In genomic region chr20:59042796-59043621, GRCh38 we compare ENCODE assay signal across 8 cellular contexts. TPM values are rescaled to one million over a fixed set of nuclear protein-coding genes. Genes with fewer than 3 reads are reported as not detected.
DNase-seq lines count a peak whose midpoint lies in the region; ATAC-seq and TF ChIP-seq lines count a peak whose summit lies in the region.

No MANE protein-coding gene starts in this region.

- no peaks in the 10 kb centered on the region for H3K9me3 Mint-ChIP-seq in activated T-helper 17 cell treated with anti-CD3 and anti-CD28 coated beads, Interleukin-2, amount 50 U/mL, for 72 hours
- H3K9me3 Mint-ChIP-seq in nephron: no peaks in the 10 kb centered on the region

- H3K27me3 ChIP-seq in DOHH2 (ENCODE audit: control insufficient read depth, low read length) (no peaks in the 10 kb centered on the region), GM23248 (replicated peaks; ENCODE audit: insufficient read depth) (no peaks in the 10 kb centered on the region), Karpas-422 (ENCODE audit: low read length) (no peaks in the 10 kb centered on the region)

- H3K4me1 ChIP-seq in DOHH2 (ENCODE audit: control insufficient read depth, low read length) (peaks cover 50% of the 10 kb centered on the region), GM23248 (ENCODE audit: insufficient read depth) (peaks cover 44% of the 10 kb centered on the region), Karpas-422 (ENCODE audit: low read length) (peaks cover 44% of the 10 kb centered on the region)

- H3K27ac ChIP-seq in DOHH2 (ENCODE audit: low read depth, low read length) (peak overlapping the region; percentile 77), GM23248 (peak overlapping the region; percentile 52), Karpas-422 (ENCODE audit: low read length) (no peak overlapping the region; the same call in 1 of the 2 replicates)

- in situ Hi-C loops in GM23248 (cut with MboI): no loop called here

- WGBS in GM23248 (ENCODE audit: low coverage in 1 of 2, low lambda C conversion rate in 2 of 2, missing lambda C conversion rate in 2 of 2), 2 experiments: 21 to 40% methylated on average over 29 to 59 of the region's 66 CpGs

- peak; percentile 97 for ATAC-seq in activated T-helper 17 cell treated with anti-CD3 and anti-CD28 coated beads, Interleukin-2, amount 50 U/mL, for 72 hours (replicated peaks)

- H2AFZ ChIP-seq in GM23248 (peak overlapping the region; percentile 94), Karpas-422 (ENCODE audit: low read length) (peak overlapping the region; percentile 74; the same call in 1 of the 2 replicates)

- H4K20me1 ChIP-seq in DOHH2 (ENCODE audit: control insufficient read depth, insufficient read depth, low read depth, low read length): peaks cover 11% of the 10 kb centered on the region
- no peaks in the 10 kb centered on the region for H4K20me1 ChIP-seq in GM23248 (ENCODE audit: insufficient read depth)
- peaks cover 24% of the 10 kb centered on the region for H4K20me1 ChIP-seq in Karpas-422 (ENCODE audit: insufficient read depth, low read depth, low read length)

- H3K36me3 ChIP-seq in DOHH2 (ENCODE audit: control insufficient read depth, low read length) (peaks cover 44% of the 10 kb centered on the region), GM23248 (ENCODE audit: low read depth) (peaks cover 4% of the 10 kb centered on the region; the same call in 1 of the 2 replicates), Karpas-422 (ENCODE audit: insufficient read depth, low read length) (peaks cover 14% of the 10 kb centered on the region; the same call in 1 of the 2 replicates)

- peak; percentile 97 for DNase-seq in GM23248
- DNase-seq in Karpas-422: peak; percentile 98
- peak; percentile 93 for DNase-seq in RPMI7951 (ENCODE audit: low read depth)
- peak; percentile 84 for DNase-seq in fibroblast of peridontal ligament (ENCODE audit: extremely low read depth)
- DNase-seq in stimulated activated naive CD4-positive, alpha-beta T cell treated with Interleukin-2 at 50 U/mL for 16 hours (lab: John Stamatoyannopoulos, UW): peak; percentile 92

- peak overlapping the region; percentile 99 for H3K4me3 ChIP-seq in DOHH2 (ENCODE audit: low read length)
- H3K4me3 ChIP-seq in GM23248: peak overlapping the region; percentile 82
- H3K4me3 ChIP-seq in Karpas-422 (ENCODE audit: low read length): peak overlapping the region; percentile 78

- H3K4me2 ChIP-seq in DOHH2 (ENCODE audit: low read length): peak overlapping the region; percentile 100
- H3K4me2 ChIP-seq in GM23248 (ENCODE audit: unreplicated experiment): peak overlapping the region; percentile 82
- H3K4me2 ChIP-seq in Karpas-422 (ENCODE audit: low read depth, low read length, poor library complexity, severe bottlenecking): peak overlapping the region; percentile 98

- H3F3A ChIP-seq in DOHH2 (ENCODE audit: control insufficient read depth, insufficient read depth) (peaks cover 14% of the 10 kb centered on the region), GM23248 (ENCODE audit: insufficient read depth) (peaks cover 20% of the 10 kb centered on the region)

- peaks cover 35% of the 10 kb centered on the region for H3K4me1 Mint-ChIP-seq in activated T-helper 17 cell treated with anti-CD3 and anti-CD28 coated beads, Interleukin-2, amount 50 U/mL, for 72 hours
- peaks cover 31% of the 10 kb centered on the region for H3K4me1 Mint-ChIP-seq in nephron

- H3K27me3 Mint-ChIP-seq in activated T-helper 17 cell treated with anti-CD3 and anti-CD28 coated beads, Interleukin-2, amount 50 U/mL, for 72 hours: no peaks in the 10 kb centered on the region
- H3K27me3 Mint-ChIP-seq in nephron (ENCODE audit: low read depth): no peaks in the 10 kb centered on the region

- H3K9me3 ChIP-seq in DOHH2 (ENCODE audit: control insufficient read depth, insufficient read depth, low read length) (no peaks in the 10 kb centered on the region), GM23248 (ENCODE audit: low read depth) (no peaks in the 10 kb centered on the region), Karpas-422 (ENCODE audit: low read length) (no peaks in the 10 kb centered on the region)

- H3K9ac ChIP-seq in GM23248 (peak overlapping the region; percentile 73), Karpas-422 (ENCODE audit: low read length) (peak overlapping the region; percentile 96)

- H3K27ac Mint-ChIP-seq in activated T-helper 17 cell treated with anti-CD3 and anti-CD28 coated beads, Interleukin-2, amount 50 U/mL, for 72 hours: peak overlapping the region; percentile 74
- peak overlapping the region; percentile 52 to 83 (median 61) for H3K27ac Mint-ChIP-seq in nephron

- H3K79me2 ChIP-seq in DOHH2 (ENCODE audit: control insufficient read depth, low read length): peaks cover 52% of the 10 kb centered on the region
- H3K79me2 ChIP-seq in GM23248 (ENCODE audit: insufficient read depth): peaks cover 46% of the 10 kb centered on the region
- H3K79me2 ChIP-seq in Karpas-422 (ENCODE audit: low read length): peaks cover 46% of the 10 kb centered on the region

- no peak for TF ChIP-seq CTCF in DOHH2 (IDR thresholded peaks at IDR 0.05; ENCODE audit: low read depth, low read length, poor library complexity, severe bottlenecking)
- no peak for TF ChIP-seq CTCF in nephron (IDR thresholded peaks at IDR 0.05; ENCODE audit: unreplicated experiment in 3 of 3)

- H3K36me3 Mint-ChIP-seq in activated T-helper 17 cell treated with anti-CD3 and anti-CD28 coated beads, Interleukin-2, amount 50 U/mL, for 72 hours (ENCODE audit: low read depth): peaks cover 37% of the 10 kb centered on the region
- peaks cover 13% of the 10 kb centered on the region for H3K36me3 Mint-ChIP-seq in nephron (ENCODE audit: low read depth)

- no peaks in the 10 kb centered on the region for H3K9me2 ChIP-seq in DOHH2 (replicated peaks; ENCODE audit: control insufficient read depth, low read length)
- no peaks in the 10 kb centered on the region for H3K9me2 ChIP-seq in GM23248 (ENCODE audit: insufficient read depth)
- H3K9me2 ChIP-seq in Karpas-422 (replicated peaks; ENCODE audit: insufficient read depth, low read length): no peaks in the 10 kb centered on the region

- peak overlapping the region; percentile 82 for H3K4me3 Mint-ChIP-seq in activated T-helper 17 cell treated with anti-CD3 and anti-CD28 coated beads, Interleukin-2, amount 50 U/mL, for 72 hours
- peak overlapping the region; percentile 73 to 92 (median 86) for H3K4me3 Mint-ChIP-seq in nephron

RNA-seq across cellular contexts. Expression of gene PRELID3B, which starts 0.4 kb away (rescaled TPM):
- 64.1 and 72.8 TPM in 2 replicates for total RNA-seq in GM23248 (2014; rRNA removed; shearing (Covaris generic))
- 75.8 and 76.4 TPM in 2 replicates for polyA plus RNA-seq in GM23248 (2016; fragmentation: Nextera tagmentation; extraction: Ambion mirVana)
- 104 and 271 TPM in 2 replicates for total RNA-seq in Karpas-422 (2014; rRNA removed; shearing (Covaris generic); ENCODE audit: low replicate concordance)
- 142 and 168 TPM in 2 replicates for total RNA-seq in RPMI7951 (2014; rRNA removed; shearing (Covaris generic))
- 100 to 1,000 TPM in 1 of 2 donors, 10 to 100 TPM in 1; 77.1 to 107 TPM for total RNA-seq in activated T-helper 17 cell treated with anti-CD3 and anti-CD28 coated beads, Interleukin-2, amount 50 U/mL, for 72 hours

RNA-seq across cellular contexts. Expression of gene ATP5F1E, which starts 10.9 kb away (rescaled TPM):
- total RNA-seq in GM23248 (2014; rRNA removed; shearing (Covaris generic)): 20.0 and 21.1 TPM in 2 replicates
- polyA plus RNA-seq in GM23248 (2016; fragmentation: Nextera tagmentation; extraction: Ambion mirVana): 236 and 245 TPM in 2 replicates
- total RNA-seq in Karpas-422 (2014; rRNA removed; shearing (Covaris generic); ENCODE audit: low replicate concordance): 47.0 and 78.9 TPM in 2 replicates
- 124 and 138 TPM in 2 replicates for total RNA-seq in RPMI7951 (2014; rRNA removed; shearing (Covaris generic))
- total RNA-seq in activated T-helper 17 cell treated with anti-CD3 and anti-CD28 coated beads, Interleukin-2, amount 50 U/mL, for 72 hours: 10 to 100 TPM; 45.5 to 78.0 TPM

RNA-seq across cellular contexts. Expression of gene TUBB1, which starts 23.8 kb away (rescaled TPM):
- total RNA-seq in GM23248 (2014; rRNA removed; shearing (Covaris generic)): not detected in 2 replicates
- 0.05 and 0.09 TPM in 2 replicates for polyA plus RNA-seq in GM23248 (2016; fragmentation: Nextera tagmentation; extraction: Ambion mirVana)
- not detected in 2 replicates for total RNA-seq in Karpas-422 (2014; rRNA removed; shearing (Covaris generic); ENCODE audit: low replicate concordance)
- total RNA-seq in RPMI7951 (2014; rRNA removed; shearing (Covaris generic)): 0.12 and 0.20 TPM in 2 replicates
- total RNA-seq in activated T-helper 17 cell treated with anti-CD3 and anti-CD28 coated beads, Interleukin-2, amount 50 U/mL, for 72 hours: under 1 TPM; 0.08 to 0.13 TPM

RNA-seq across cellular contexts. Expression of gene CTSZ, which starts 36.0 kb away (rescaled TPM):
- total RNA-seq in GM23248 (2014; rRNA removed; shearing (Covaris generic)): 391 and 422 TPM in 2 replicates
- polyA plus RNA-seq in GM23248 (2016; fragmentation: Nextera tagmentation; extraction: Ambion mirVana): 13.5 and 14.2 TPM in 2 replicates
- 111 and 215 TPM in 2 replicates for total RNA-seq in Karpas-422 (2014; rRNA removed; shearing (Covaris generic); ENCODE audit: low replicate concordance)
- 385 and 586 TPM in 2 replicates for total RNA-seq in RPMI7951 (2014; rRNA removed; shearing (Covaris generic))
- 10 to 100 TPM; 29.7 to 52.2 TPM for total RNA-seq in activated T-helper 17 cell treated with anti-CD3 and anti-CD28 coated beads, Interleukin-2, amount 50 U/mL, for 72 hours
